In the genomic region with DNA sequence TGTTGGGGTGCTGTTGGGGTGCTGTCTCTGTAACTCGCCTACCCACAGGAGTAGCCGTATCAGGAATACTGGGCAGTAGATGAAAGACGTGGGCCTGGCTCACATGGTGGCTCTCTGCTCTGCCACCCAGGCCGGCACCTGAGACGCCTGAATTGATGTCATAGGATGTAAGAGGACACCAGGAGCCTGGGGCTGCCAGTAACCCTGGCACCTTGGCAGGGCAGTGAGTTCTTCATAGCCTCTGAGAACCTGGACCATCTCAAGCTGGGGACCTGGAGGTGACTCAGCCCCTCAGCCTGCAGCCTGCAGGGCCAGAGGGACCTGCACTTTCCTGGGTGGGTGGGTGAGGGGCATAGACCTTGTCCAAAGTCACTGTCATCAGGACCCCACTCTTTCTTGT, we compare ENCODE assay signal across 1 cellular context.
TF ChIP-seq lines count a peak whose summit lies in the region.

No MANE protein-coding gene starts in this region.

TF ChIP-seq in HCT116, 20 proteins besides CTCF, POLR2A, EP300 and RAD21:
- peak; percentile 24; the same call in 1 of the 2 replicates for TF ChIP-seq POLR2AphosphoS5 (IDR thresholded peaks at IDR 0.05; ENCODE audit: low read depth, low read length)
- no peak for TF ChIP-seq JUND (IDR thresholded peaks at IDR 0.05)
- no peak for TF ChIP-seq ZNF274 (IDR thresholded peaks at IDR 0.05; ENCODE audit: low read depth, low read length)
- TF ChIP-seq CEBPB (IDR thresholded peaks at IDR 0.05; ENCODE audit: low read depth) = no peak
- TF ChIP-seq YY1 (IDR thresholded peaks at IDR 0.05; ENCODE audit: extremely low read depth, insufficient replicate concordance, low read depth, low read length) = no peak
- TF ChIP-seq, protein P1, sequence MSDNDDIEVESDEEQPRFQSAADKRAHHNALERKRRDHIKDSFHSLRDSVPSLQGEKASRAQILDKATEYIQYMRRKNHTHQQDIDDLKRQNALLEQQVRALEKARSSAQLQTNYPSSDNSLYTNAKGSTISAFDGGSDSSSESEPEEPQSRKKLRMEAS (IDR thresholded peaks at IDR 0.05) = no peak
- TF ChIP-seq TCF7L2 (IDR thresholded peaks at IDR 0.05; ENCODE audit: borderline replicate concordance, extremely low read depth, insufficient read depth, insufficient read length) = peak; percentile 64
- TF ChIP-seq ZFX (IDR thresholded peaks at IDR 0.05) = no peak
